Comparison of ENCODE assay signal across 14 cellular contexts in the genomic region with DNA sequence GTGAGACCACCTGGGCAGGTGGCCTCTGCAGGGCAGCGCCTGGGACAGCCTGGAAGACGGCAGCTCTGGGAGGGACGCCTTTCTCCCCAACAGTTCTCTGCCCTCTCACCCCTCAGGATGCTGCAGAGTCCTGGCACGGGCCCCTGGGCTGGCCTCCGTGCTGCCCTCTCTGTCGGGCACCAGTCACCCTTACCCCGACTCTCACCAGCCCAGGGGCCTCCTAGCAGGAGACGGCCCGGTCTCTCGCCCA. TPM values are rescaled to one million over a fixed set of nuclear protein-coding genes. Genes with fewer than 3 reads are reported as not detected.
DNase-seq lines count a peak whose midpoint lies in the region; ATAC-seq and TF ChIP-seq lines count a peak whose summit lies in the region.
"Had no signal": no experiment of that assay in that cellular context is flagged by ENCODE, and none has a peak within 500 bp of the region (broad histone marks: within the 10 kb centered on the region; RNA-seq: fewer than 3 reads in every experiment).

No MANE protein-coding gene starts in this region.

- TF ChIP-seq CTCF in PC-3 (conservative IDR thresholded peaks at IDR 0.05; ENCODE audit: low read depth, low read length) (no peak), endodermal cell (conservative IDR thresholded peaks at IDR 0.05) (no peak)

- CTCF ChIA-PET in PC-3 (lab: Charles Lee), result no interaction called here

- POLR2A ChIA-PET in PC-3 (lab: Charles Lee; ENCODE audit: unreplicated experiment), result interaction anchor here (1.6 kb wide), 1 partner anchor 16 kb away, joined by 7 read pairs; no protein-coding TSS in a partner anchor

- H3F3A ChIP-seq in PC-3 (ENCODE audit: low read length, unreplicated experiment), result no peaks in the 10 kb centered on the region

- H3K4me2 ChIP-seq in PC-3 (ENCODE audit: low read length) (peak overlapping the region; percentile 77), Karpas-422 (ENCODE audit: low read depth, low read length, poor library complexity, severe bottlenecking) (no peak overlapping the region)
- H3K4me2 ChIP-seq: smooth muscle cell had no signal

- peaks cover 22% of the 10 kb centered on the region for H3K4me1 Mint-ChIP-seq in endodermal cell
- H3K4me1 Mint-ChIP-seq: stimulated activated memory B cell treated with anti-CD40 and anti-IgM and Interleukin-4, amounts not matched to agents 10 μg/mL and 1 μg/mL and 100 μg/mL, for 72 hours had no signal

- peaks cover 23% of the 10 kb centered on the region for H3K36me3 Mint-ChIP-seq in endodermal cell (ENCODE audit: low read depth)
- H3K36me3 Mint-ChIP-seq: stimulated activated memory B cell treated with anti-CD40 and anti-IgM and Interleukin-4, amounts not matched to agents 10 μg/mL and 1 μg/mL and 100 μg/mL, for 72 hours had no signal

- H3K9ac ChIP-seq in PC-3 (ENCODE audit: low read length) (peak overlapping the region; percentile 73), endodermal cell (ENCODE audit: extremely low read depth, low read length, poor library complexity, severe bottlenecking) (no peak overlapping the region), Karpas-422 (ENCODE audit: low read length) (no peak overlapping the region)

- BruUV-seq in PC-3 (replicated peaks; lab: Mats Ljungman, UMichigan), result no TSS peak

- no peak for DNase-seq in PC-3
- DNase-seq in endodermal cell, result peak; percentile 58
- no peak for DNase-seq in aorta
- DNase-seq in stimulated activated naive CD4-positive, alpha-beta T cell treated with Interleukin-2 at 50 U/mL for 16 hours (lab: John Stamatoyannopoulos, UW), result no peak
- no peak for DNase-seq in Karpas-422
- DNase-seq: activated CD8-positive, alpha-beta memory T cell treated with anti-CD3 and anti-CD28 coated beads for 24 hours; adrenal gland; glutamatergic neuron; MV-4-11 had no signal

- WGBS in endodermal cell (ENCODE audit: insufficient coverage in 1 of 2, insufficient read length in 1 of 2), 2 experiments, result 83 to 86% methylated on average over 1 to 10 of the region's 10 CpGs
- 85 to 86% methylated on average over 10 of the region's 10 CpGs for WGBS in aorta, 2 donors

- no peaks in the 10 kb centered on the region for H3K27me3 ChIP-seq in PC-3 (ENCODE audit: low read length)
- no peaks in the 10 kb centered on the region for H3K27me3 ChIP-seq in endodermal cell (ENCODE audit: control insufficient read depth, insufficient read depth, low read length, poor library complexity, severe bottlenecking)
- no peaks in the 10 kb centered on the region for H3K27me3 ChIP-seq in muscle layer of duodenum (ENCODE audit: low read depth, low read length)
- H3K27me3 ChIP-seq in aorta (ENCODE audit: control insufficient read depth in 1 of 2, insufficient read depth in 2 of 2, low read length in 1 of 2), result no peaks in the 10 kb centered on the region
- no peaks in the 10 kb centered on the region for H3K27me3 ChIP-seq in Karpas-422 (ENCODE audit: low read length)
- H3K27me3 ChIP-seq: adrenal gland had no signal

- no peak overlapping the region for H2AFZ ChIP-seq in PC-3 (ENCODE audit: low read length)
- H2AFZ ChIP-seq in Karpas-422 (ENCODE audit: low read length), result no peak overlapping the region

- H3K9me2 ChIP-seq in PC-3 (replicated peaks; ENCODE audit: low read length) (no peaks in the 10 kb centered on the region), Karpas-422 (replicated peaks; ENCODE audit: insufficient read depth, low read length) (no peaks in the 10 kb centered on the region)

- H3K27ac Mint-ChIP-seq in endodermal cell, result peak overlapping the region; percentile 23
- H3K27ac Mint-ChIP-seq: activated T-helper 2 cell treated with anti-CD3 and anti-CD28 coated beads, Interferon-gamma antibody, Interleukin-2, Interleukin-4, amounts not matched to agents 10 μg/mL and 5 μg/mL and 100 μg/mL, durations not matched to agents 14 hours and 24 hours and 36 hours; stimulated activated memory B cell treated with anti-CD40 and anti-IgM and Interleukin-4, amounts not matched to agents 10 μg/mL and 1 μg/mL and 100 μg/mL, for 72 hours had no signal

- ATAC-seq in PC-3 (peak; percentile 12), aorta (ENCODE audit: low FRiP score) (peak; percentile 8), HG03175 (IDR thresholded peaks at IDR 0.05; ENCODE audit: unreplicated experiment) (no peak)
- ATAC-seq: stimulated activated memory B cell treated with anti-CD40 and anti-IgM and Interleukin-4, amounts not matched to agents 10 μg/mL and 1 μg/mL and 100 μg/mL, for 72 hours had no signal

- H4K20me1 ChIP-seq in PC-3 (ENCODE audit: low read length) (peaks cover 25% of the 10 kb centered on the region), Karpas-422 (ENCODE audit: insufficient read depth, low read depth, low read length) (no peaks in the 10 kb centered on the region)

- H3K4me3 ChIP-seq in PC-3 (ENCODE audit: low read length) (peak overlapping the region; percentile 49; the same call in 1 of the 2 replicates), endodermal cell (ENCODE audit: low read length) (no peak overlapping the region), muscle layer of duodenum (ENCODE audit: low read depth in 1 of 2, low read length in 2 of 2) (no peak overlapping the region), aorta (ENCODE audit: low read length in 2 of 2) (no peak overlapping the region), Karpas-422 (ENCODE audit: low read length) (no peak overlapping the region)
- H3K4me3 ChIP-seq: adrenal gland, smooth muscle cell had no signal

- H3K4me1 ChIP-seq in PC-3 (ENCODE audit: insufficient read depth, low read length) (peaks cover 85% of the 10 kb centered on the region), endodermal cell (ENCODE audit: control insufficient read depth, insufficient read depth, low read length) (no peaks in the 10 kb centered on the region), muscle layer of duodenum (ENCODE audit: control insufficient read depth in 1 of 2, insufficient read depth in 2 of 2, low read length in 2 of 2) (no peaks in the 10 kb centered on the region), aorta (ENCODE audit: control insufficient read depth in 1 of 2, insufficient read depth in 2 of 2, low read length in 2 of 2) (no peaks in the 10 kb centered on the region), Karpas-422 (ENCODE audit: low read length) (no peaks in the 10 kb centered on the region)

- H3K27ac ChIP-seq in PC-3 (ENCODE audit: low read length) (peak overlapping the region; percentile 99), endodermal cell (ENCODE audit: low read depth, low read length) (no peak overlapping the region), muscle layer of duodenum (ENCODE audit: low read length) (peak overlapping the region; percentile 68), aorta (ENCODE audit: low read depth in 1 of 2, low read length in 2 of 2) (no peak overlapping the region), Karpas-422 (ENCODE audit: low read length) (no peak overlapping the region)
- H3K27ac ChIP-seq: adrenal gland had no signal

- intact Hi-C loops in PC-3 (cut with micrococcal nuclease) (loop anchor here (1.0 to 2.0 kb wide), 3 partner anchors 8 to 40 kb away; a partner anchor contains a TSS), aorta (cut with DNase I) (no loop called here)

- peak overlapping the region; percentile 12 for H3K4me3 Mint-ChIP-seq in endodermal cell
- H3K4me3 Mint-ChIP-seq: stimulated activated memory B cell treated with anti-CD40 and anti-IgM and Interleukin-4, amounts not matched to agents 10 μg/mL and 1 μg/mL and 100 μg/mL, for 72 hours had no signal

- H3K36me3 ChIP-seq in PC-3 (ENCODE audit: low read depth, low read length) (peaks cover 21% of the 10 kb centered on the region), endodermal cell (ENCODE audit: control insufficient read depth, insufficient read depth, low read length) (peaks cover 7% of the 10 kb centered on the region), muscle layer of duodenum (ENCODE audit: control insufficient read depth in 1 of 2, insufficient read depth in 2 of 2, low read length in 2 of 2) (peaks cover 0 to 16% of the 10 kb centered on the region in 2 donors), aorta (ENCODE audit: control insufficient read depth in 1 of 2, insufficient read depth in 2 of 2, low read length in 1 of 2) (no peaks in the 10 kb centered on the region), Karpas-422 (ENCODE audit: insufficient read depth, low read length) (no peaks in the 10 kb centered on the region)
- H3K36me3 ChIP-seq: adrenal gland had no signal

- H3K27me3 Mint-ChIP-seq in endodermal cell (ENCODE audit: insufficient read depth), result no peaks in the 10 kb centered on the region

- H3K79me2 ChIP-seq in PC-3 (ENCODE audit: low read length) (peaks cover 33% of the 10 kb centered on the region), Karpas-422 (ENCODE audit: low read length) (no peaks in the 10 kb centered on the region)

- no peaks in the 10 kb centered on the region for H3K9me3 Mint-ChIP-seq in endodermal cell
- H3K9me3 Mint-ChIP-seq: activated T-helper 2 cell treated with anti-CD3 and anti-CD28 coated beads, Interferon-gamma antibody, Interleukin-2, Interleukin-4, amounts not matched to agents 10 μg/mL and 5 μg/mL and 100 μg/mL, durations not matched to agents 14 hours and 24 hours and 36 hours; stimulated activated memory B cell treated with anti-CD40 and anti-IgM and Interleukin-4, amounts not matched to agents 10 μg/mL and 1 μg/mL and 100 μg/mL, for 72 hours had no signal

- H3K9me3 ChIP-seq in PC-3 (ENCODE audit: low read length) (no peaks in the 10 kb centered on the region), endodermal cell (ENCODE audit: control insufficient read depth, low read length) (no peaks in the 10 kb centered on the region), muscle layer of duodenum (ENCODE audit: control insufficient read depth in 1 of 2, low read length in 2 of 2) (no peaks in the 10 kb centered on the region), aorta (ENCODE audit: control insufficient read depth, low read length) (no peaks in the 10 kb centered on the region), Karpas-422 (ENCODE audit: low read length) (no peaks in the 10 kb centered on the region)
- H3K9me3 ChIP-seq: adrenal gland had no signal

RNA-seq across cellular contexts. Expression of a gene that starts 7.8 kb away (rescaled TPM):
- total RNA-seq in PC-3 (2014; rRNA removed) (399 and 460 TPM in 2 replicates), endodermal cell (10 to 100 TPM; 11.8 to 13.2 TPM), aorta (under 1 TPM; 0.27 to 0.68 TPM)
- 2.4 TPM for polyA plus RNA-seq in endodermal cell (2013, experiment 1 of 2)
- polyA plus RNA-seq in endodermal cell (2013, experiment 2 of 2), result 2.5 TPM
- 10 to 100 TPM in 1 of 2 donors, 1 to 10 TPM in 1; 2.3 to 50.6 TPM for polyA plus RNA-seq in aorta
- 0.19 and 0.76 TPM in 2 replicates for total RNA-seq in Karpas-422 (2014; rRNA removed; shearing (Covaris generic); ENCODE audit: low replicate concordance)

RNA-seq across cellular contexts. Expression of a gene that starts 35.7 kb away (rescaled TPM):
- total RNA-seq in PC-3 (2014; rRNA removed) (64.7 and 74.8 TPM in 2 replicates), endodermal cell (10 to 100 TPM; 46.6 to 73.5 TPM), aorta (10 to 100 TPM; 28.0 to 43.1 TPM)
- 46.5 TPM for polyA plus RNA-seq in endodermal cell (2013, experiment 1 of 2)
- polyA plus RNA-seq in endodermal cell (2013, experiment 2 of 2), result 49.5 TPM
- polyA plus RNA-seq in aorta, result 10 to 100 TPM; 29.1 to 31.6 TPM
- total RNA-seq in Karpas-422 (2014; rRNA removed; shearing (Covaris generic); ENCODE audit: low replicate concordance), result 49.2 and 50.3 TPM in 2 replicates

Comparison
In these comparisons a context has a peak if more than half of its experiments do, and no peak if none do; other contexts are left out.
1. H3K27ac ChIP-seq: peak in PC-3 (single experiment) and muscle layer of duodenum (single experiment); none in endodermal cell (single experiment), aorta (0 of 2) and Karpas-422 (single experiment).
2. RNA of a gene that starts 7.8 kb away (total RNA-seq): 399 to 460 TPM in PC-3; 11.8 to 13.2 TPM in endodermal cell, 0.27 to 0.68 TPM in aorta and 0.19 to 0.76 TPM in Karpas-422; every median in the first group is over 10 times any median in the second.